In the genomic region with DNA sequence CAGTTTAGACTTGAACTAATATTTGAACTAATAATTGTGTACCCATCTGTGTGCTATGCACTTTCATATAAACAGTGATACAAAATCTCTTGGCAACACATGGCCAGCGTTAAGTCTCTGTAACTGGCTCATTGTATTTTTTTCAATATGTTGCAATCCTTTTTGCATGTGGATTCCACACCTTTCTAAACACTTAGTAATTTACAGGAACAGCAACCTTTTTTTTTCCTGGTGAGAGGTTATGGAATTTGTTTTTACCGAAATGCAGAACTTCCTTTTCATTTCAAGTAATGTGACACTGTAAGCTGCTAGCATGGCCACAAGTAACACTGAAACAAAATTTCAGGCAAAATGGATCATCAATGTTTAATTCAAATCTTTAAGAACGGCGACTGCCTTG, we compare ENCODE assay signal across 12 cellular contexts.
"Had no signal": no experiment of that assay in that cellular context is flagged by ENCODE, and none has a peak within 500 bp of the region (broad histone marks: within the 10 kb centered on the region; RNA-seq: fewer than 3 reads in every experiment).

No MANE protein-coding gene starts in this region.

- H3K36me3 Mint-ChIP-seq: activated naive CD8-positive, alpha-beta T cell; naive B cell; stimulated activated naive B cell treated with anti-CD40 and anti-IgM and Interleukin-4, amounts not matched to agents 10 μg/mL and 1 μg/mL and 100 μg/mL, for 72 hours had no signal

- H3K36me3 ChIP-seq: transverse colon had no signal

- H3K27ac Mint-ChIP-seq: activated CD4-positive, alpha-beta T cell treated with anti-CD3 and anti-CD28 coated beads, Interleukin-2, amount 10 ng/mL, durations not matched to agents 7 days and 5 days; activated naive CD8-positive, alpha-beta T cell; endodermal cell; naive B cell; T-helper 2 cell treated with Interferon-gamma antibody and Interleukin-4, amounts not matched to agents 5 μg/mL and 100 μg/mL, for 36 hours had no signal

- ATAC-seq: left colon; stimulated activated naive B cell treated with anti-CD40 and anti-IgM and Interleukin-4, amounts not matched to agents 10 μg/mL and 1 μg/mL and 100 μg/mL, for 72 hours had no signal

- H3K9me3 Mint-ChIP-seq: activated CD4-positive, alpha-beta T cell treated with anti-CD3 and anti-CD28 coated beads, Interleukin-2, amount 10 ng/mL, durations not matched to agents 7 days and 5 days; naive B cell; stimulated activated naive B cell treated with anti-CD40 and anti-IgM and Interleukin-4, amounts not matched to agents 10 μg/mL and 1 μg/mL and 100 μg/mL, for 72 hours; T-helper 2 cell treated with Interferon-gamma antibody and Interleukin-4, amounts not matched to agents 5 μg/mL and 100 μg/mL, for 36 hours had no signal

- H3K4me3 ChIP-seq: transverse colon had no signal

- H3K27me3 ChIP-seq: transverse colon had no signal

- H3K4me1 Mint-ChIP-seq: activated CD4-positive, alpha-beta T cell treated with anti-CD3 and anti-CD28 coated beads, Interleukin-2, amount 10 ng/mL, durations not matched to agents 7 days and 5 days; endodermal cell; naive B cell; stimulated activated naive B cell treated with anti-CD40 and anti-IgM and Interleukin-4, amounts not matched to agents 10 μg/mL and 1 μg/mL and 100 μg/mL, for 72 hours had no signal

- H3K27ac ChIP-seq: transverse colon had no signal

- H3K4me1 ChIP-seq: transverse colon had no signal

- H3K9me3 ChIP-seq: transverse colon had no signal

- H3K4me3 Mint-ChIP-seq: activated CD4-positive, alpha-beta T cell treated with anti-CD3 and anti-CD28 coated beads, Interleukin-2, amount 10 ng/mL, durations not matched to agents 7 days and 5 days; activated naive CD8-positive, alpha-beta T cell; endodermal cell; naive B cell; stimulated activated naive B cell treated with anti-CD40 and anti-IgM and Interleukin-4, amounts not matched to agents 10 μg/mL and 1 μg/mL and 100 μg/mL, for 72 hours; T-helper 2 cell treated with Interferon-gamma antibody and Interleukin-4, amounts not matched to agents 5 μg/mL and 100 μg/mL, for 36 hours had no signal

- DNase-seq: activated CD4-positive, alpha-beta T cell treated with anti-CD3 and anti-CD28 coated beads, Interleukin-2, amount 10 ng/mL, durations not matched to agents 7 days and 5 days; activated gamma-delta T cell treated with Interleukin-2 at 50 U/mL for 16 hours; endodermal cell; head of caudate nucleus; left colon; naive B cell; retina; stimulated activated CD4-positive, alpha-beta T cell treated with anti-CD3 and anti-CD28 coated beads, Interleukin-4, amount 100 ng/mL, for 1 hour; stimulated activated naive B cell treated with anti-CD40 and anti-IgM and Interleukin-4, amounts not matched to agents 10 μg/mL and 1 μg/mL and 100 μg/mL, for 72 hours; transverse colon had no signal
